Comparison of ENCODE assay signal across 17 cellular contexts in genomic region chr3:31762016-31762764, GRCh38.
DNase-seq lines count a peak whose midpoint lies in the region; ATAC-seq and TF ChIP-seq lines count a peak whose summit lies in the region.
"Had no signal": no experiment of that assay in that cellular context is flagged by ENCODE, and none has a peak within 500 bp of the region (broad histone marks: within the 10 kb centered on the region; RNA-seq: fewer than 3 reads in every experiment).

No MANE protein-coding gene starts in this region.

- no peaks in the 10 kb centered on the region for H3K9me2 ChIP-seq in SU-DHL-6 (replicated peaks; ENCODE audit: insufficient read depth, low read length)

- peaks cover 41% of the 10 kb centered on the region for H3K4me1 Mint-ChIP-seq in activated CD8-positive, alpha-beta memory T cell treated with anti-CD3 and anti-CD28 coated beads, Interleukin-2, amount 10 ng/mL, durations not matched to agents 7 days and 5 days

- CTCF ChIA-PET in activated CD8-positive, alpha-beta memory T cell treated with anti-CD3 and anti-CD28 coated beads, Interleukin-2, amount 10 ng/mL, durations not matched to agents 7 days and 5 days (lab: Charles Lee) = interaction anchor here (1.3 kb wide), 1 partner anchor 207 kb away, joined by 3 read pairs; no protein-coding TSS in a partner anchor

- no peaks in the 10 kb centered on the region for H3K9me3 ChIP-seq in SU-DHL-6 (ENCODE audit: insufficient read depth, low read length)
- no peaks in the 10 kb centered on the region for H3K9me3 ChIP-seq in right cardiac atrium (ENCODE audit: control insufficient read depth, low read length)
- H3K9me3 ChIP-seq in smooth muscle cell (replicated peaks; ENCODE audit: low read depth) = no peaks in the 10 kb centered on the region
- H3K9me3 ChIP-seq: ascending aorta, upper lobe of right lung had no signal

- H2AFZ ChIP-seq in SU-DHL-6 (ENCODE audit: low read depth, low read length, severe bottlenecking) (no peak overlapping the region), smooth muscle cell (ENCODE audit: low read depth) (no peak overlapping the region)

- H3K79me2 ChIP-seq in SU-DHL-6 (ENCODE audit: insufficient read depth, low read length) = peaks cover 89% of the 10 kb centered on the region
- peaks cover 41% of the 10 kb centered on the region for H3K79me2 ChIP-seq in smooth muscle cell (ENCODE audit: low read depth)

- H3K9ac ChIP-seq in SU-DHL-6 (ENCODE audit: low read length) (no peak overlapping the region), smooth muscle cell (ENCODE audit: low read depth) (no peak overlapping the region)

- H3K27me3 ChIP-seq in SU-DHL-6 (ENCODE audit: low read length) (no peaks in the 10 kb centered on the region), right cardiac atrium (ENCODE audit: control insufficient read depth, insufficient read depth) (no peaks in the 10 kb centered on the region), smooth muscle cell (ENCODE audit: low read depth) (no peaks in the 10 kb centered on the region)
- H3K27me3 ChIP-seq: ascending aorta, upper lobe of right lung had no signal

- peaks cover 10% of the 10 kb centered on the region for H3K36me3 Mint-ChIP-seq in activated CD8-positive, alpha-beta memory T cell treated with anti-CD3 and anti-CD28 coated beads, Interleukin-2, amount 10 ng/mL, durations not matched to agents 7 days and 5 days
- H3K36me3 Mint-ChIP-seq: CD4-positive, alpha-beta memory T cell had no signal

- DNase-seq in activated CD8-positive, alpha-beta memory T cell treated with anti-CD3 and anti-CD28 coated beads, Interleukin-2, amount 10 ng/mL, durations not matched to agents 7 days and 5 days = no peak
- DNase-seq in activated CD8-positive, alpha-beta memory T cell treated with anti-CD3 and anti-CD28 coated beads for 24 hours = no peak
- no peak for DNase-seq in right cardiac atrium
- DNase-seq in smooth muscle cell (lab: John Stamatoyannopoulos, UW; ENCODE audit: unreplicated experiment) = no peak
- DNase-seq in NCI-H1436 (lab: John Stamatoyannopoulos, UW) = no peak
- no peak for DNase-seq in NCI-H526 treated with DMSO at 0.1 percent for 48 hours (lab: John Stamatoyannopoulos, UW)
- DNase-seq: activated CD4-positive, alpha-beta T cell treated with anti-CD3 and anti-CD28 coated beads, Interleukin-2, amount 50 U/mL, for 48 hours; activated gamma-delta T cell treated with Interleukin-2 at 50 U/mL for 16 hours; CD4-positive, alpha-beta memory T cell; NCI-H2029 treated with DMSO at 0.1 percent for 48 hours; NCI-H748 treated with DMSO at 0.1 percent for 48 hours; upper lobe of right lung had no signal

- H4K20me1 ChIP-seq in SU-DHL-6 (ENCODE audit: low read depth, low read length) (0 out of 2 replicates have a peak, but pooled peaks cover 7% of the 10 kb centered on the region), smooth muscle cell (ENCODE audit: low read depth) (peaks cover 41% of the 10 kb centered on the region)

- no peaks in the 10 kb centered on the region for H3K9me3 Mint-ChIP-seq in activated CD8-positive, alpha-beta memory T cell treated with anti-CD3 and anti-CD28 coated beads, Interleukin-2, amount 10 ng/mL, durations not matched to agents 7 days and 5 days (ENCODE audit: low read depth)
- H3K9me3 Mint-ChIP-seq: CD4-positive, alpha-beta memory T cell had no signal

- H3K4me3 Mint-ChIP-seq in activated CD8-positive, alpha-beta memory T cell treated with anti-CD3 and anti-CD28 coated beads, Interleukin-2, amount 10 ng/mL, durations not matched to agents 7 days and 5 days = no peak overlapping the region

- H3F3A ChIP-seq in SU-DHL-6 (ENCODE audit: insufficient read depth) (no peaks in the 10 kb centered on the region), smooth muscle cell (ENCODE audit: low read depth) (no peaks in the 10 kb centered on the region)

- H3K36me3 ChIP-seq in SU-DHL-6 (ENCODE audit: low read length) (no peaks in the 10 kb centered on the region), smooth muscle cell (ENCODE audit: low read depth) (no peaks in the 10 kb centered on the region)
- H3K36me3 ChIP-seq: ascending aorta, upper lobe of right lung had no signal

- peaks cover 3% of the 10 kb centered on the region for H3K4me1 ChIP-seq in right cardiac atrium (ENCODE audit: control insufficient read depth, insufficient read depth, low read length)
- no peaks in the 10 kb centered on the region for H3K4me1 ChIP-seq in smooth muscle cell (ENCODE audit: low read depth)
- H3K4me1 ChIP-seq: ascending aorta, upper lobe of right lung had no signal

- peak overlapping the region; percentile 64 for H3K27ac Mint-ChIP-seq in activated CD8-positive, alpha-beta memory T cell treated with anti-CD3 and anti-CD28 coated beads, Interleukin-2, amount 10 ng/mL, durations not matched to agents 7 days and 5 days

- 61% methylated on average over 6 of the region's 6 CpGs for WGBS in right cardiac atrium
- 47% methylated on average over 6 of the region's 6 CpGs for WGBS in smooth muscle cell (ENCODE audit: low lambda C conversion rate)

- ATAC-seq in activated CD8-positive, alpha-beta memory T cell treated with anti-CD3 and anti-CD28 coated beads, Interleukin-2, amount 10 ng/mL, durations not matched to agents 7 days and 5 days = peak; percentile 53
- ATAC-seq in right cardiac atrium = peak; percentile 81 to 89
- no peak for ATAC-seq in HG02571 (IDR thresholded peaks at IDR 0.05; ENCODE audit: unreplicated experiment)
- ATAC-seq: upper lobe of right lung had no signal

- peak overlapping the region; percentile 33; the same call in 1 of the 2 replicates for H3K27ac ChIP-seq in SU-DHL-6 (ENCODE audit: low read depth, low read length)
- no peak overlapping the region for H3K27ac ChIP-seq in right cardiac atrium (ENCODE audit: low read length)
- peak overlapping the region; percentile 54 for H3K27ac ChIP-seq in smooth muscle cell (ENCODE audit: low read depth)
- H3K27ac ChIP-seq: ascending aorta, coronary artery, skin epidermis, upper lobe of right lung had no signal

- intact Hi-C loops in right cardiac atrium (cut with DNase I) = loop anchor here in 3 of 4 donors (5.0 to 10.0 kb wide), 3 partner anchors 147 to 210 kb away; no protein-coding TSS in a partner anchor

- H3K27me3 Mint-ChIP-seq in activated CD8-positive, alpha-beta memory T cell treated with anti-CD3 and anti-CD28 coated beads, Interleukin-2, amount 10 ng/mL, durations not matched to agents 7 days and 5 days = no peaks in the 10 kb centered on the region

- no peak for TF ChIP-seq CTCF in SU-DHL-6 (IDR thresholded peaks at IDR 0.05; ENCODE audit: insufficient read depth, low read length, poor library complexity, severe bottlenecking)
- no peak for TF ChIP-seq CTCF in smooth muscle cell (IDR thresholded peaks at IDR 0.05; ENCODE audit: borderline replicate concordance, insufficient read depth, poor library complexity, severe bottlenecking)

- H3K4me2 ChIP-seq in SU-DHL-6 (ENCODE audit: low read depth, low read length, poor library complexity, severe bottlenecking) = no peak overlapping the region
- H3K4me2 ChIP-seq in smooth muscle cell = peak overlapping the region; percentile 68

- no peak overlapping the region for H3K4me3 ChIP-seq in SU-DHL-6 (ENCODE audit: insufficient read depth, low read length, poor library complexity, severe bottlenecking)
- no peak overlapping the region for H3K4me3 ChIP-seq in right cardiac atrium (ENCODE audit: low read length)
- H3K4me3 ChIP-seq in smooth muscle cell = no peak overlapping the region
- H3K4me3 ChIP-seq: ascending aorta, coronary artery, skin epidermis, upper lobe of right lung had no signal
